ENCODE assay signal across 8 cellular contexts in genomic region chr15:60479361-60479684, GRCh38. TPM values are rescaled to one million over a fixed set of nuclear protein-coding genes. Genes with fewer than 3 reads are reported as not detected.
DNase-seq lines count a peak whose midpoint lies in the region; ATAC-seq and TF ChIP-seq lines count a peak whose summit lies in the region.

No MANE protein-coding gene starts in this region.

- no peaks in the 10 kb centered on the region for H4K20me1 ChIP-seq in neural progenitor cell (ENCODE audit: low read depth)

- H3K4me3 Mint-ChIP-seq in endodermal cell (peak overlapping the region; percentile 95), neural progenitor cell (peak overlapping the region; percentile 99)

- TF ChIP-seq CTCF in endodermal cell (conservative IDR thresholded peaks at IDR 0.05) (no peak), neural progenitor cell (IDR thresholded peaks at IDR 0.05) (no peak)

- H3K9me3 ChIP-seq in endodermal cell (ENCODE audit: control insufficient read depth, low read length) (no peaks in the 10 kb centered on the region), neural progenitor cell (ENCODE audit: low read depth) (no peaks in the 10 kb centered on the region)

- H3K4me1 Mint-ChIP-seq in endodermal cell (peaks cover 16% of the 10 kb centered on the region), neural progenitor cell (peaks cover 35% of the 10 kb centered on the region)

- peaks cover 2% of the 10 kb centered on the region for H3K27me3 Mint-ChIP-seq in endodermal cell (ENCODE audit: insufficient read depth)
- H3K27me3 Mint-ChIP-seq in neural progenitor cell (ENCODE audit: insufficient read depth, low read depth), result peaks cover 8% of the 10 kb centered on the region

- peak; percentile 3 for ATAC-seq in GM19035 (IDR thresholded peaks at IDR 0.05; ENCODE audit: unreplicated experiment)
- ATAC-seq in HG03520 (IDR thresholded peaks at IDR 0.05; ENCODE audit: unreplicated experiment), result no peak
- ATAC-seq in HG02678 (IDR thresholded peaks at IDR 0.05; ENCODE audit: unreplicated experiment), result no peak

- H3K9me3 Mint-ChIP-seq in endodermal cell (no peaks in the 10 kb centered on the region), neural progenitor cell (no peaks in the 10 kb centered on the region)

- peak overlapping the region; percentile 90 for H3K4me3 ChIP-seq in endodermal cell (ENCODE audit: low read length)
- peak overlapping the region; percentile 82 for H3K4me3 ChIP-seq in neural progenitor cell

- peaks cover 43% of the 10 kb centered on the region for H3K79me2 ChIP-seq in neural progenitor cell (ENCODE audit: low read depth)

- H3K27ac Mint-ChIP-seq in endodermal cell, result peak overlapping the region; percentile 100
- peak overlapping the region; percentile 99 for H3K27ac Mint-ChIP-seq in neural progenitor cell

- peak overlapping the region; percentile 94 for H3K4me2 ChIP-seq in neural progenitor cell

- H3K9ac ChIP-seq in endodermal cell (ENCODE audit: extremely low read depth, low read length, poor library complexity, severe bottlenecking), result peak overlapping the region; percentile 92
- no peak overlapping the region for H3K9ac ChIP-seq in neural progenitor cell

- H3K27ac ChIP-seq in endodermal cell (ENCODE audit: low read depth, low read length), result no peak overlapping the region
- no peak overlapping the region for H3K27ac ChIP-seq in neural progenitor cell

- H3K27me3 ChIP-seq in endodermal cell (ENCODE audit: control insufficient read depth, insufficient read depth, low read length, poor library complexity, severe bottlenecking) (no peaks in the 10 kb centered on the region), neural progenitor cell (no peaks in the 10 kb centered on the region)

- H2AFZ ChIP-seq in neural progenitor cell (replicated peaks), result peak overlapping the region; percentile 90

- H3K36me3 Mint-ChIP-seq in endodermal cell (ENCODE audit: low read depth), result peaks cover 6% of the 10 kb centered on the region
- H3K36me3 Mint-ChIP-seq in neural progenitor cell, result peaks cover 5% of the 10 kb centered on the region

- H3K4me1 ChIP-seq in endodermal cell (ENCODE audit: control insufficient read depth, insufficient read depth, low read length) (peaks cover 18% of the 10 kb centered on the region), neural progenitor cell (peaks cover 19% of the 10 kb centered on the region)

- no peaks in the 10 kb centered on the region for H3F3A ChIP-seq in neural progenitor cell (ENCODE audit: low read depth)

- DNase-seq in NCI-H69 (lab: John Stamatoyannopoulos, UW), result peak; percentile 71
- DNase-seq in endodermal cell, result no peak
- no peak for DNase-seq in neural progenitor cell (ENCODE audit: low spot score)
- DNase-seq in COR-L47 (lab: John Stamatoyannopoulos, UW), result no peak
- no peak for DNase-seq in NOMO-1 treated with dmso at 0.1 percent for 144 hours (lab: John Stamatoyannopoulos, UW; ENCODE audit: unreplicated experiment)

- H3K36me3 ChIP-seq in endodermal cell (ENCODE audit: control insufficient read depth, insufficient read depth, low read length), result peaks cover 23% of the 10 kb centered on the region
- H3K36me3 ChIP-seq in neural progenitor cell, result peaks cover 11% of the 10 kb centered on the region

- WGBS in endodermal cell (ENCODE audit: insufficient coverage in 1 of 2, insufficient read length in 1 of 2), 2 experiments, result 49 to 51% methylated on average over 3 to 4 of the region's 5 CpGs

RNA-seq across cellular contexts. Expression of gene ICE2, which starts 0.4 kb away (rescaled TPM):
- total RNA-seq in endodermal cell (10 to 100 TPM; 89.4 to 99.7 TPM), neural progenitor cell (ENCODE audit: low replicate concordance) (69.8 and 95.3 TPM in 2 replicates)
- 70.5 TPM for polyA plus RNA-seq in endodermal cell (2013, experiment 1 of 2)
- polyA plus RNA-seq in endodermal cell (2013, experiment 2 of 2), result 74.9 TPM
